Comparison of ENCODE assay signal across 8 cellular contexts in the genomic region with DNA sequence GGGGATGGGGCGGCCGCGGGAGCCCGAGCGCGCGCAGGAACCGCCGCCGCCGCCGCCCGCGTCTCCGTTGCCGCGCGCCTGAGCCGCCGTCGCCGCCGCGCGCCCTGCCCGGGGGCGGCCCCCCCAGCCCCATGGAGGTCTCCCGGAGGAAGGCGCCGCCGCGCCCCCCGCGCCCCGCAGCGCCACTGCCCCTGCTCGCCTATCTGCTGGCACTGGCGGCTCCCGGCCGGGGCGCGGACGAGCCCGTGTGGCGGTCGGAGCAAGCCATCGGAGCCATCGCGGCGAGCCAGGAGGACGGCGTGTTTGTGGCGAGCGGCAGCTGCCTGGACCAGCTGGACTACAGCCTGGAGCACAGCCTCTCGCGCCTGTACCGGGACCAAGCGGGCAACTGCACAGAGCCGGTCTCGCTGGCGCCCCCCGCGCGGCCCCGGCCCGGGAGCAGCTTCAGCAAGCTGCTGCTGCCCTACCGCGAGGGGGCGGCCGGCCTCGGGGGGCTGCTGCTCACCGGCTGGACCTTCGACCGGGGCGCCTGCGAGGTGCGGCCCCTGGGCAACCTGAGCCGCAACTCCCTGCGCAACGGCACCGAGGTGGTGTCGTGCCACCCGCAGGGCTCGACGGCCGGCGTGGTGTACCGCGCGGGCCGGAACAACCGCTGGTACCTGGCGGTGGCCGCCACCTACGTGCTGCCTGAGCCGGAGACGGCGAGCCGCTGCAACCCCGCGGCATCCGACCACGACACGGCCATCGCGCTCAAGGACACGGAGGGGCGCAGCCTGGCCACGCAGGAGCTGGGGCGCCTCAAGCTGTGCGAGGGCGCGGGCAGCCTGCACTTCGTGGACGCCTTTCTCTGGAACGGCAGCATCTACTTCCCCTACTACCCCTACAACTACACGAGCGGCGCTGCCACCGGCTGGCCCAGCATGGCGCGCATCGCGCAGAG.
A peak's percentile ranks its signal among the peaks of the same experiment; 100 is the strongest.
DNase-seq lines count a peak whose midpoint lies in the region; ATAC-seq lines count a peak whose summit lies in the region.

No MANE protein-coding gene starts in this region.

- in situ Hi-C loops in T47D (cut with HindIII; ENCODE audit: low pct_unique_long_range_greater_than_20kb, low sequenced_read_pairs), result no loop called here

- ATAC-seq in GM19328 (IDR thresholded peaks at IDR 0.05; ENCODE audit: unreplicated experiment), result peak; percentile 32
- ATAC-seq in HG03442 (IDR thresholded peaks at IDR 0.05; ENCODE audit: unreplicated experiment), result peak; percentile 34

- peak; percentile 85 for DNase-seq in COLO668 (lab: John Stamatoyannopoulos, UW; ENCODE audit: unreplicated experiment)
- DNase-seq in T-helper 1 cell, result peak in 4 of 5 donors; percentile 15 to 56 (median 32)
- peak; percentile 31 to 75 for DNase-seq in T47D (ENCODE audit: low read depth in 1 of 2, low spot score in 1 of 2)
- DNase-seq in iris pigment epithelial cell (ENCODE audit: low read depth), result peak; percentile 56
- peak; percentile 50 for DNase-seq in stimulated activated CD4-positive, alpha-beta T cell treated with anti-CD3 and anti-CD28 coated beads, Interleukin-4, amount 100 ng/mL, for 1 hour
- DNase-seq in hippocampal formation (lab: John Stamatoyannopoulos, UW), result no peak

Comparison
In these comparisons a context has a peak if more than half of its experiments do, and no peak if none do; other contexts are left out.
1. DNase-seq: peak in COLO668 (single experiment), T-helper 1 cell (4 of 5), T47D (2 of 2), iris pigment epithelial cell (single experiment) and stimulated activated CD4-positive, alpha-beta T cell treated with anti-CD3 and anti-CD28 coated beads, Interleukin-4, amount 100 ng/mL, for 1 hour (single experiment); none in hippocampal formation (0 of 2).